In genomic region chr15:25207369-25207768, GRCh38 we compare ENCODE assay signal across 21 cellular contexts.
"Had no signal": no experiment of that assay in that cellular context is flagged by ENCODE, and none has a peak within 500 bp of the region (broad histone marks: within the 10 kb centered on the region; RNA-seq: fewer than 3 reads in every experiment).

No MANE protein-coding gene starts in this region.

- H3K4me1 ChIP-seq: colonic mucosa, esophagus squamous epithelium, gastrocnemius medialis, heart right ventricle, left lung, lower lobe of right lung had no signal

- H3K27ac ChIP-seq: colonic mucosa, epithelial cell of prostate, esophagus squamous epithelium, gastrocnemius medialis, heart right ventricle, left lung, lower lobe of right lung had no signal

- DNase-seq: colonic mucosa; cortex of kidney; effector CD8-positive, alpha-beta T cell; effector memory CD8-positive, alpha-beta T cell; erythroblast; esophagus squamous epithelium; foreskin fibroblast; foreskin melanocyte; gastrocnemius medialis; glutamatergic neuron; head of caudate nucleus; heart right ventricle; hippocampal formation; left cardiac atrium; left lung; left ventricle myocardium superior; lower lobe of right lung; mesenchymal stem cell; mucosa of descending colon; naive B cell had no signal

- H3K36me3 ChIP-seq: colonic mucosa, esophagus squamous epithelium, gastrocnemius medialis, heart right ventricle, left lung, lower lobe of right lung had no signal

- H3K9me3 ChIP-seq: colonic mucosa, gastrocnemius medialis had no signal

- H3K4me3 ChIP-seq: colonic mucosa, esophagus squamous epithelium, gastrocnemius medialis, heart right ventricle, left lung, lower lobe of right lung, mucosa of descending colon had no signal

- H3K27me3 ChIP-seq: colonic mucosa, esophagus squamous epithelium, gastrocnemius medialis, heart right ventricle, left lung had no signal
